Comparison of ENCODE assay signal across 24 cellular contexts in genomic region chr12:211639-212382, GRCh38. TPM values are rescaled to one million over a fixed set of nuclear protein-coding genes. Genes with fewer than 3 reads are reported as not detected.
A peak's percentile ranks its signal among the peaks of the same experiment; 100 is the strongest.
DNase-seq lines count a peak whose midpoint lies in the region; ATAC-seq and TF ChIP-seq lines count a peak whose summit lies in the region.
"Had no signal": no experiment of that assay in that cellular context is flagged by ENCODE, and none has a peak within 500 bp of the region (broad histone marks: within the 10 kb centered on the region; RNA-seq: fewer than 3 reads in every experiment).

No MANE protein-coding gene starts in this region.

- H3K4me1 ChIP-seq in right cardiac atrium (ENCODE audit: control insufficient read depth, insufficient read depth, low read length), result no peaks in the 10 kb centered on the region
- H3K4me1 ChIP-seq: adrenal gland, BE2C, breast epithelium, colonic mucosa had no signal

- no peaks in the 10 kb centered on the region for H3K27me3 ChIP-seq in right cardiac atrium (ENCODE audit: control insufficient read depth, insufficient read depth)
- H3K27me3 ChIP-seq: BE2C, upper lobe of left lung had no signal

- no peak overlapping the region for H3K4me3 Mint-ChIP-seq in central memory CD8-positive, alpha-beta T cell
- H3K4me3 Mint-ChIP-seq in memory B cell, result peak overlapping the region; percentile 25
- H3K4me3 Mint-ChIP-seq in stimulated activated naive B cell treated with anti-CD40 and anti-IgM and Interleukin-4, amounts not matched to agents 10 μg/mL and 1 μg/mL and 100 μg/mL, for 72 hours, result peak overlapping the region; percentile 57 to 72
- H3K4me3 Mint-ChIP-seq in HFFc6, result no peak overlapping the region
- H3K4me3 Mint-ChIP-seq: activated T-cell treated with anti-CD3 and anti-CD28 coated beads, Interleukin-2, amount 50 U/mL, for 24 hours had no signal

- no peaks in the 10 kb centered on the region for H3K9me3 Mint-ChIP-seq in central memory CD8-positive, alpha-beta T cell
- no peaks in the 10 kb centered on the region for H3K9me3 Mint-ChIP-seq in memory B cell
- no peaks in the 10 kb centered on the region for H3K9me3 Mint-ChIP-seq in stimulated activated naive B cell treated with anti-CD40 and anti-IgM and Interleukin-4, amounts not matched to agents 10 μg/mL and 1 μg/mL and 100 μg/mL, for 72 hours
- H3K9me3 Mint-ChIP-seq in HFFc6, result no peaks in the 10 kb centered on the region
- H3K9me3 Mint-ChIP-seq: activated T-cell treated with anti-CD3 and anti-CD28 coated beads, Interleukin-2, amount 50 U/mL, for 24 hours had no signal

- peak; percentile 9 for ATAC-seq in Right ventricle myocardium superior (ENCODE audit: poor library complexity)
- ATAC-seq in right cardiac atrium, result no peak
- ATAC-seq in central memory CD8-positive, alpha-beta T cell (replicated peaks; ENCODE audit: extremely low read depth, poor library complexity, severe bottlenecking), result no peak
- no peak for ATAC-seq in memory B cell (ENCODE audit: low read depth)
- ATAC-seq in stimulated activated naive B cell treated with anti-CD40 and anti-IgM and Interleukin-4, amounts not matched to agents 10 μg/mL and 1 μg/mL and 100 μg/mL, for 72 hours (replicated peaks), result peak in 1 of 2 donors; percentile 35
- ATAC-seq: activated CD4-positive, CD25-positive, alpha-beta regulatory T cell treated with anti-CD3 and anti-CD28 coated beads, Interleukin-2, amount 50 U/mL, for 24 hours had no signal

- DNase-seq in Right ventricle myocardium superior, result no peak
- DNase-seq in right cardiac atrium, result no peak
- no peak for DNase-seq in central memory CD8-positive, alpha-beta T cell (ENCODE audit: low spot score in 2 of 2)
- no peak for DNase-seq in memory B cell (ENCODE audit: low spot score in 2 of 2)
- no peak for DNase-seq in stimulated activated naive B cell treated with anti-CD40 and anti-IgM and Interleukin-4, amounts not matched to agents 10 μg/mL and 1 μg/mL and 100 μg/mL, for 72 hours
- no peak for DNase-seq in HFFc6
- DNase-seq in NCI-H82 (lab: John Stamatoyannopoulos, UW), result no peak
- no peak for DNase-seq in erythroblast (lab: John Stamatoyannopoulos, UW)
- DNase-seq: activated CD8-positive, alpha-beta memory T cell treated with anti-CD3 and anti-CD28 coated beads for 24 hours; activated naive CD4-positive, alpha-beta T cell; activated T-cell treated with anti-CD3 and anti-CD28 coated beads, Interleukin-2, amount 50 U/mL, for 24 hours; adrenal gland; BE2C; colonic mucosa; GOT3; NCI-H1436 treated with DMSO at 0.1 percent for 48 hours; NCI-H510A treated with DMSO at 0.1 percent for 48 hours; occipital lobe; stimulated activated CD4-positive, alpha-beta T cell treated with anti-CD3 and anti-CD28 coated beads, Interleukin-4, amount 100 ng/mL, for 24 hours; upper lobe of left lung had no signal

- H3K27ac ChIP-seq in right cardiac atrium (ENCODE audit: low read length), result no peak overlapping the region
- H3K27ac ChIP-seq: breast epithelium, colonic mucosa had no signal

- peaks cover 77% of the 10 kb centered on the region for H3K27me3 Mint-ChIP-seq in central memory CD8-positive, alpha-beta T cell
- peaks cover 33% of the 10 kb centered on the region for H3K27me3 Mint-ChIP-seq in memory B cell
- peaks cover 46 to 60% of the 10 kb centered on the region in 2 donors for H3K27me3 Mint-ChIP-seq in stimulated activated naive B cell treated with anti-CD40 and anti-IgM and Interleukin-4, amounts not matched to agents 10 μg/mL and 1 μg/mL and 100 μg/mL, for 72 hours
- H3K27me3 Mint-ChIP-seq in HFFc6 (ENCODE audit: insufficient read depth), result peaks cover 49% of the 10 kb centered on the region

- no peak for TF ChIP-seq POLR2A in erythroblast (IDR thresholded peaks at IDR 0.05; ENCODE audit: low read length)

- intact Hi-C loops in Right ventricle myocardium superior (cut with DNase I), result no loop called here
- intact Hi-C loops in right cardiac atrium (cut with DNase I), result no loop called here

- WGBS in right cardiac atrium, result 87% methylated on average over 13 of the region's 13 CpGs

- H3K36me3 Mint-ChIP-seq in central memory CD8-positive, alpha-beta T cell (ENCODE audit: insufficient read depth), result peaks cover 2% of the 10 kb centered on the region
- H3K36me3 Mint-ChIP-seq in memory B cell, result no peaks in the 10 kb centered on the region
- H3K36me3 Mint-ChIP-seq in stimulated activated naive B cell treated with anti-CD40 and anti-IgM and Interleukin-4, amounts not matched to agents 10 μg/mL and 1 μg/mL and 100 μg/mL, for 72 hours, result no peaks in the 10 kb centered on the region
- H3K36me3 Mint-ChIP-seq in HFFc6 (ENCODE audit: low read depth), result no peaks in the 10 kb centered on the region

- H3K27ac Mint-ChIP-seq in central memory CD8-positive, alpha-beta T cell (ENCODE audit: low read depth), result peak overlapping the region; percentile 55
- H3K27ac Mint-ChIP-seq in memory B cell, result peak overlapping the region; percentile 2
- H3K27ac Mint-ChIP-seq in stimulated activated naive B cell treated with anti-CD40 and anti-IgM and Interleukin-4, amounts not matched to agents 10 μg/mL and 1 μg/mL and 100 μg/mL, for 72 hours, result no peak overlapping the region
- no peak overlapping the region for H3K27ac Mint-ChIP-seq in HFFc6
- H3K27ac Mint-ChIP-seq: activated T-cell treated with anti-CD3 and anti-CD28 coated beads, Interleukin-2, amount 50 U/mL, for 24 hours had no signal

- H3K4me3 ChIP-seq in right cardiac atrium (ENCODE audit: low read length), result no peak overlapping the region
- H3K4me3 ChIP-seq: colonic mucosa had no signal

- no peak for TF ChIP-seq CTCF in HFFc6 (IDR thresholded peaks at IDR 0.05)

- H3K9me3 ChIP-seq in right cardiac atrium (ENCODE audit: control insufficient read depth, low read length), result no peaks in the 10 kb centered on the region
- H3K9me3 ChIP-seq: adrenal gland, BE2C, breast epithelium, colonic mucosa, upper lobe of left lung had no signal

- peaks cover 5% of the 10 kb centered on the region for H3K4me1 Mint-ChIP-seq in central memory CD8-positive, alpha-beta T cell
- peaks cover 9% of the 10 kb centered on the region for H3K4me1 Mint-ChIP-seq in memory B cell
- H3K4me1 Mint-ChIP-seq in stimulated activated naive B cell treated with anti-CD40 and anti-IgM and Interleukin-4, amounts not matched to agents 10 μg/mL and 1 μg/mL and 100 μg/mL, for 72 hours, result peaks cover 12 to 19% of the 10 kb centered on the region in 2 donors
- H3K4me1 Mint-ChIP-seq in HFFc6 (ENCODE audit: low read depth), result peaks cover 6% of the 10 kb centered on the region

RNA-seq across cellular contexts. Expression of gene SLC6A12, which starts 2.1 kb away (rescaled TPM):
- total RNA-seq in Right ventricle myocardium superior (0.86 TPM), right cardiac atrium (1 to 10 TPM in 3 of 4 donors, under 1 TPM in 1; 0.89 to 2.9 (median 1.3) TPM)
- 0.20 TPM for polyA plus RNA-seq in right cardiac atrium
- total RNA-seq in HFFc6 (2021; fragmentation: NEBNext Ultra II Directional; extraction: Animal tissue kit (Norgen Biotek cat#: 25700)), result not detected
- total RNA-seq: M059J had no signal

RNA-seq across cellular contexts. Expression of gene SLC6A13, which starts 50.8 kb away (rescaled TPM):
- total RNA-seq in Right ventricle myocardium superior (3.3 TPM), right cardiac atrium (1 to 10 TPM; 2.6 to 5.8 (median 3.6) TPM)
- 2.1 TPM for polyA plus RNA-seq in right cardiac atrium
- not detected for total RNA-seq in HFFc6 (2021; fragmentation: NEBNext Ultra II Directional; extraction: Animal tissue kit (Norgen Biotek cat#: 25700))
- total RNA-seq: colonic mucosa, M059J, mononuclear cell had no signal

Comparison
In these comparisons a context has a peak if more than half of its experiments do, and no peak if none do; other contexts are left out.
1. H3K27ac Mint-ChIP-seq: peak in central memory CD8-positive, alpha-beta T cell (single experiment) and memory B cell (single experiment); none in stimulated activated naive B cell treated with anti-CD40 and anti-IgM and Interleukin-4, amounts not matched to agents 10 μg/mL and 1 μg/mL and 100 μg/mL, for 72 hours (single experiment) and HFFc6 (single experiment).
2. H3K4me3 Mint-ChIP-seq: peak in memory B cell (single experiment) and stimulated activated naive B cell treated with anti-CD40 and anti-IgM and Interleukin-4, amounts not matched to agents 10 μg/mL and 1 μg/mL and 100 μg/mL, for 72 hours (2 of 2); none in central memory CD8-positive, alpha-beta T cell (single experiment) and HFFc6 (single experiment).